In the genomic region with DNA sequence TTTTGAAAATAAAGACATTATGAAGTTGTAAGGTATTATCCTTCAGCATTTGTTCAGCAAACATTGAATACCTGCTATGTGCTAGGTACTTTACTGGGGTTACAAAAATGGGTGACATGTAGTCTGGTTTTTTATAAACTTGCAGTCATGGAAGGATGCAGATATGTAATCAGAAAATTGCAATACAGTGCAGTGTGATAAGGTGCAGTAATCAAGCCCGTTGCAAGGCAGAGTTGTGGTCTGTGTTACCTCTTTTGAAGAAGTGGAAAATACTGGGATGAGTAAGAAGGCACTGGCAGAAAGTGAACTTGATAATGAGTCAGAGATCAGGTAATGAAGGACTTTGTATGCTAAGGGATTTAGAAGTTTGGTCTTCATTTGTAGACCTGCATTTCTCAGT, we compare ENCODE assay signal across 16 cellular contexts. TPM values are rescaled to one million over a fixed set of nuclear protein-coding genes. Genes with fewer than 3 reads are reported as not detected.
DNase-seq lines count a peak whose midpoint lies in the region; ATAC-seq, FAIRE-seq and TF ChIP-seq lines count a peak whose summit lies in the region.
"Had no signal": no experiment of that assay in that cellular context is flagged by ENCODE, and none has a peak within 500 bp of the region (broad histone marks: within the 10 kb centered on the region; RNA-seq: fewer than 3 reads in every experiment).

No MANE protein-coding gene starts in this region.

- intact Hi-C loops in vagina (cut with DNase I), result no loop called here

- H3K27ac ChIP-seq in RWPE2 (ENCODE audit: poor library complexity, severe bottlenecking), result no peak overlapping the region
- no peak overlapping the region for H3K27ac ChIP-seq in foreskin keratinocyte
- no peak overlapping the region for H3K27ac ChIP-seq in vagina
- H3K27ac ChIP-seq: BLaER1 treated with 17β-estradiol and CSF1 and Interleukin-3, amounts not matched to agents 10 nM and 100 nM; sigmoid colon had no signal

- no peak for TF ChIP-seq POLR2A in vagina (IDR thresholded peaks at IDR 0.05)

- H3K27me3 ChIP-seq in RWPE2 (ENCODE audit: insufficient read depth, poor library complexity, severe bottlenecking) (no peaks in the 10 kb centered on the region), foreskin keratinocyte (no peaks in the 10 kb centered on the region), vagina (no peaks in the 10 kb centered on the region), MG63 (no peaks in the 10 kb centered on the region)
- H3K27me3 ChIP-seq: BLaER1 treated with 17β-estradiol and CSF1 and Interleukin-3, amounts not matched to agents 10 nM and 100 nM; sigmoid colon had no signal

- FAIRE-seq in GM19239 (lab: Jason Lieb, UNC), result peak; percentile 18
- FAIRE-seq: colon, H1 had no signal

- H3K4me3 ChIP-seq in RWPE2 (ENCODE audit: severe bottlenecking) (no peak overlapping the region), vagina (no peak overlapping the region), MG63 (no peak overlapping the region)
- H3K4me3 ChIP-seq: BLaER1 treated with 17β-estradiol and CSF1 and Interleukin-3, amounts not matched to agents 10 nM and 100 nM; sigmoid colon had no signal

- peak; percentile 23 for DNase-seq in ELR (ENCODE audit: low read depth)
- no peak for DNase-seq in GM19239 (ENCODE audit: insufficient read length, low spot score)
- no peak for DNase-seq in RWPE2 (ENCODE audit: low spot score)
- peak in 1 of 2 donors; percentile 56 for DNase-seq in foreskin keratinocyte
- DNase-seq in NK-92 (lab: John Stamatoyannopoulos, UW; ENCODE audit: unreplicated experiment), result no peak
- no peak for DNase-seq in vagina (ENCODE audit: extremely low spot score in 2 of 2)
- DNase-seq in MG63, result no peak
- DNase-seq: activated gamma-delta T cell, naive B cell, NCI-H2081, sigmoid colon had no signal

- H3K4me1 ChIP-seq in RWPE2 (ENCODE audit: insufficient read depth, poor library complexity, severe bottlenecking) (peaks cover 14% of the 10 kb centered on the region), foreskin keratinocyte (peaks cover 16% of the 10 kb centered on the region), vagina (peaks cover 41% of the 10 kb centered on the region)

- TF ChIP-seq CTCF in RWPE2 (IDR thresholded peaks at IDR 0.05; ENCODE audit: poor library complexity, severe bottlenecking) (no peak), foreskin keratinocyte (conservative IDR thresholded peaks at IDR 0.05) (no peak), vagina (IDR thresholded peaks at IDR 0.05) (no peak)

- H3K9me3 ChIP-seq in RWPE2 (ENCODE audit: severe bottlenecking) (no peaks in the 10 kb centered on the region), vagina (no peaks in the 10 kb centered on the region), MG63 (no peaks in the 10 kb centered on the region)
- H3K9me3 ChIP-seq: BLaER1 treated with 17β-estradiol and CSF1 and Interleukin-3, amounts not matched to agents 10 nM and 100 nM; sigmoid colon had no signal

- ATAC-seq in RWPE2 (ENCODE audit: low read depth) (peak; percentile 80), foreskin keratinocyte (peak; percentile 87), GM18519 (IDR thresholded peaks at IDR 0.05; ENCODE audit: low FRiP score, unreplicated experiment) (no peak)
- ATAC-seq: Panc1 had no signal

- H3K36me3 ChIP-seq in RWPE2 (ENCODE audit: low read depth) (peaks cover 64% of the 10 kb centered on the region), vagina (peaks cover 0 to 30% of the 10 kb centered on the region in 2 donors), MG63 (peaks cover 53% of the 10 kb centered on the region)

RNA-seq across cellular contexts. Expression of a gene that starts 8.1 kb away (rescaled TPM):
- total RNA-seq in foreskin keratinocyte, result 91.6 and 94.8 TPM in 2 replicates
- 78.4 and 82.2 TPM in 2 replicates for polyA plus RNA-seq in foreskin keratinocyte
- 70.2 TPM for total RNA-seq in vagina
- total RNA-seq in MG63 (2014; rRNA removed; shearing (Covaris generic); ENCODE audit: low replicate concordance), result 66.8 and 97.9 TPM in 2 replicates

RNA-seq across cellular contexts. Expression of a gene that starts 18.5 kb away (rescaled TPM):
- total RNA-seq in foreskin keratinocyte, result 0.07 and 0.20 TPM in 2 replicates
- 0.03 and 0.10 TPM in 2 replicates for polyA plus RNA-seq in foreskin keratinocyte
- not detected for total RNA-seq in vagina
- not detected in 2 replicates for total RNA-seq in MG63 (2014; rRNA removed; shearing (Covaris generic); ENCODE audit: low replicate concordance)
- total RNA-seq: H1, sigmoid colon had no signal
- polyA plus RNA-seq: H1, sigmoid colon had no signal
